In the genomic region with DNA sequence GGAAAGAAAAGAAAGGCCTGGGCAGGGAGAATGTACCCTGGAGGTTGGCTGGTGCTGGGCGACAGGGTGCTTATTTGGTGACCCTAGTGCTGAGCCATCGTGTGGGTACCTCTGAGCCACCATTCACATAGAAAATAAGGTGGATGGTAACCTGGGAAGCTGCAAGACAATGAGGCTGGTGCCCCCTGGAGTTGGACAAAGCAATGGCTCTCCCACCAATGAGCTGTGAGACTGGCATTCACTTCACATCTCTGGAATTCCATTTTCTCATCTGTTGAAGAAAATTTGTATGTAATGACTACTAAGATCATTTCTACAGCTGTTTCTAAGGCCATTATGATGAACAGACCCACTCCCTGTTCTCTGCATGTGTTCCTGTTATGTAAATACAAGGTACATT, we compare ENCODE assay signal across 13 cellular contexts.
A peak's percentile ranks its signal among the peaks of the same experiment; 100 is the strongest.
DNase-seq lines count a peak whose midpoint lies in the region; ATAC-seq and TF ChIP-seq lines count a peak whose summit lies in the region.
"Had no signal": no experiment of that assay in that cellular context is flagged by ENCODE, and none has a peak within 500 bp of the region (broad histone marks: within the 10 kb centered on the region; RNA-seq: fewer than 3 reads in every experiment).

No MANE protein-coding gene starts in this region.

- H3K36me3 ChIP-seq in prostate gland = no peaks in the 10 kb centered on the region

- H3K23ac ChIP-seq in H9 (ENCODE audit: insufficient read length, low read depth, low read length) = no peak overlapping the region

- no peaks in the 10 kb centered on the region for H3K79me1 ChIP-seq in H9 (ENCODE audit: insufficient read depth, low read depth, low read length, poor library complexity, severe bottlenecking)

- no peak overlapping the region for H3K4me2 ChIP-seq in H9 (ENCODE audit: insufficient read depth, insufficient read length, low read length)
- H3K4me2 ChIP-seq: A549 had no signal

- intact Hi-C loops in prostate gland (cut with DNase I) = no loop called here

- WGBS in H9 (ENCODE audit: extremely low coverage, insufficient read length, low lambda C conversion rate) = no CpG with 5 or more reads among the region's 2 CpGs
- whole genome bisulfite sequencing in prostate gland = 62% methylated on average over 2 of the region's 2 CpGs

- H3K27ac Mint-ChIP-seq in H9 = no peak overlapping the region
- no peak overlapping the region for H3K27ac Mint-ChIP-seq in WTC11
- H3K27ac Mint-ChIP-seq: naive thymus-derived CD4-positive, alpha-beta T cell had no signal

- H3K9me3 ChIP-seq in H9 (ENCODE audit: control insufficient read depth, low read depth, low read length) (no peaks in the 10 kb centered on the region), prostate gland (no peaks in the 10 kb centered on the region)

- POLR2A ChIA-PET in WTC11 (lab: Charles Lee) = no interaction called here

- H3K27ac ChIP-seq in H9 (ENCODE audit: insufficient read length, low read depth, low read length) = no peak overlapping the region
- peak overlapping the region; percentile 28 to 36 for H3K27ac ChIP-seq in prostate gland
- H3K27ac ChIP-seq: SK-N-MC had no signal

- H3K4me3 ChIP-seq in prostate gland = no peak overlapping the region
- H3K4me3 ChIP-seq: A549, SK-N-MC had no signal

- H3K9ac ChIP-seq in H9 (ENCODE audit: extremely low read depth, insufficient read length, low read length) = no peak overlapping the region

- H4K20me1 ChIP-seq in H9 (ENCODE audit: control insufficient read depth, insufficient read depth, insufficient read length) = no peaks in the 10 kb centered on the region

- H3K4ac ChIP-seq in H9 (ENCODE audit: low read depth, low read length) = no peak overlapping the region

- TF ChIP-seq CTCF in H9 (conservative IDR thresholded peaks at IDR 0.05) (peak; percentile 52), WTC11 (IDR thresholded peaks at IDR 0.05) (no peak), prostate gland (IDR thresholded peaks at IDR 0.05) (no peak)

- no peak overlapping the region for H2AFZ ChIP-seq in H9 (ENCODE audit: low read length)

- H2BK5ac ChIP-seq in H9 (ENCODE audit: insufficient read length, low read length) = no peak overlapping the region

- H4K91ac ChIP-seq in H9 (ENCODE audit: insufficient read length, low read depth, low read length) = no peak overlapping the region

- H3K23me2 ChIP-seq in H9 (ENCODE audit: insufficient read length, low read depth, low read length, poor library complexity, severe bottlenecking) = no peaks in the 10 kb centered on the region

- ATAC-seq in WTC11 (peak; percentile 81), HG03135 (IDR thresholded peaks at IDR 0.05; ENCODE audit: unreplicated experiment) (no peak)
- ATAC-seq: A549; naive thymus-derived CD4-positive, alpha-beta T cell had no signal

- no peaks in the 10 kb centered on the region for H3K79me2 ChIP-seq in H9 (ENCODE audit: insufficient read depth, low read length)

- no peak overlapping the region for H4K8ac ChIP-seq in H9 (replicated peaks; ENCODE audit: insufficient read length, low read depth, low read length)

- H2BK15ac ChIP-seq in H9 (ENCODE audit: low read depth, low read length) = no peak overlapping the region

- H3K4me1 ChIP-seq in H9 (ENCODE audit: insufficient read depth, low read length) (no peaks in the 10 kb centered on the region; the same call in 1 of the 2 replicates), prostate gland (replicated peaks) (no peaks in the 10 kb centered on the region)

- H2BK20ac ChIP-seq in H9 (ENCODE audit: low read depth, low read length, poor library complexity, severe bottlenecking) = no peak overlapping the region

- no peak overlapping the region for H3K56ac ChIP-seq in H9 (ENCODE audit: insufficient read length, low read depth, low read length)

- H3K4me1 Mint-ChIP-seq in H9 (peaks cover 0 to 4% of the 10 kb centered on the region in 2 experiments; a peak in 2 of 4 replicates), WTC11 (no peaks in the 10 kb centered on the region)

- H4K5ac ChIP-seq in H9 (ENCODE audit: insufficient read length, low read depth, low read length) = no peak overlapping the region

- no peak overlapping the region for H2BK120ac ChIP-seq in H9 (ENCODE audit: low read depth, low read length, poor library complexity, severe bottlenecking)

- no peak overlapping the region for H2AK5ac ChIP-seq in H9 (ENCODE audit: insufficient read length, low read length)

- H3K36me3 Mint-ChIP-seq in H9 (ENCODE audit: insufficient read depth in 1 of 3, low read depth in 3 of 3) (no peaks in the 10 kb centered on the region), WTC11 (no peaks in the 10 kb centered on the region)
- H3K36me3 Mint-ChIP-seq: naive thymus-derived CD4-positive, alpha-beta T cell had no signal

- no peak overlapping the region for H3T11ph ChIP-seq in H9 (ENCODE audit: low read length)

- H3K9me3 Mint-ChIP-seq in H9 = no peaks in the 10 kb centered on the region
- H3K9me3 Mint-ChIP-seq in WTC11 = no peaks in the 10 kb centered on the region

- H3K27me3 ChIP-seq in H9 (ENCODE audit: insufficient read depth, low read length) (no peaks in the 10 kb centered on the region), prostate gland (replicated peaks; ENCODE audit: insufficient read depth) (no peaks in the 10 kb centered on the region)

- H3K27me3 Mint-ChIP-seq in H9 (ENCODE audit: low read depth) (no peaks in the 10 kb centered on the region), WTC11 (ENCODE audit: low read depth) (no peaks in the 10 kb centered on the region)

- CTCF ChIA-PET in WTC11 (lab: Charles Lee) = interaction anchor here (0.5 to 1.3 kb wide), 11 partner anchors 9 to 374 kb away, joined by 3 to 7 read pairs (median 4); no protein-coding TSS in a partner anchor

- H3K18ac ChIP-seq in H9 (ENCODE audit: insufficient read length, low read depth, low read length) = no peak overlapping the region

- no peak overlapping the region for H2BK12ac ChIP-seq in H9 (ENCODE audit: insufficient read length, low read depth, low read length)

- no peak overlapping the region for H3K4me3 Mint-ChIP-seq in H9
- no peak overlapping the region for H3K4me3 Mint-ChIP-seq in WTC11
- H3K4me3 Mint-ChIP-seq: naive thymus-derived CD4-positive, alpha-beta T cell had no signal

- H3K14ac ChIP-seq in H9 (ENCODE audit: insufficient read depth, low read length) = no peak overlapping the region

- TF ChIP-seq POLR2A in prostate gland (IDR thresholded peaks at IDR 0.05) = no peak

- DNase-seq in NCI-H1417 (lab: John Stamatoyannopoulos, UW) (peak in 2 of 3 experiments; percentile 5 to 14), NCI-H1417 treated with DMSO at 0.1 percent for 48 hours (lab: John Stamatoyannopoulos, UW) (no peak), H9 (no peak), WTC11 (ENCODE audit: low spot score) (no peak), prostate gland (ENCODE audit: low spot score) (no peak), SKM-1 treated with dmso at 0.1 percent for 144 hours (lab: John Stamatoyannopoulos, UW; ENCODE audit: unreplicated experiment) (no peak)
- no peak for DNase-seq in stimulated activated naive CD4-positive, alpha-beta T cell treated with Interleukin-2 at 50 U/mL for 16 hours (lab: John Stamatoyannopoulos, UW)
- DNase-seq: amygdala; naive thymus-derived CD4-positive, alpha-beta T cell; NCI-H2107 had no signal

TF ChIP-seq in WTC11, 78 proteins besides CTCF, POLR2A, EP300 and RAD21:
- TF ChIP-seq KAT7 (CRISPR knock-in tag; IDR thresholded peaks at IDR 0.05; ENCODE audit: borderline replicate concordance) (no peak), FOXJ3 (CRISPR knock-in tag; IDR thresholded peaks at IDR 0.05; ENCODE audit: borderline replicate concordance) (no peak), GRHL2 (CRISPR knock-in tag; IDR thresholded peaks at IDR 0.05; ENCODE audit: insufficient replicate concordance, severe bottlenecking) (no peak), CREB1 (CRISPR knock-in tag; IDR thresholded peaks at IDR 0.05) (no peak), SMAD3 (CRISPR knock-in tag; IDR thresholded peaks at IDR 0.05; ENCODE audit: borderline replicate concordance) (no peak), CREM (CRISPR knock-in tag; IDR thresholded peaks at IDR 0.05) (no peak), NR3C1 (CRISPR knock-in tag; conservative IDR thresholded peaks at IDR 0.05; ENCODE audit: low read depth) (no peak), GTF2I (CRISPR knock-in tag; conservative IDR thresholded peaks at IDR 0.05) (no peak), NR1H2 (CRISPR knock-in tag; IDR thresholded peaks at IDR 0.05) (no peak), HMGA2 (CRISPR knock-in tag; IDR thresholded peaks at IDR 0.05) (no peak)
- TF ChIP-seq, protein P1, sequence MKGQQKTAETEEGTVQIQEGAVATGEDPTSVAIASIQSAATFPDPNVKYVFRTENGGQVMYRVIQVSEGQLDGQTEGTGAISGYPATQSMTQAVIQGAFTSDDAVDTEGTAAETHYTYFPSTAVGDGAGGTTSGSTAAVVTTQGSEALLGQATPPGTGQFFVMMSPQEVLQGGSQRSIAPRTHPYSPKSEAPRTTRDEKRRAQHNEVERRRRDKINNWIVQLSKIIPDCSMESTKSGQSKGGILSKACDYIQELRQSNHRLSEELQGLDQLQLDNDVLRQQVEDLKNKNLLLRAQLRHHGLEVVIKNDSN (CRISPR knock-in tag; IDR thresholded peaks at IDR 0.05) = no peak
- TF ChIP-seq, protein P2, sequence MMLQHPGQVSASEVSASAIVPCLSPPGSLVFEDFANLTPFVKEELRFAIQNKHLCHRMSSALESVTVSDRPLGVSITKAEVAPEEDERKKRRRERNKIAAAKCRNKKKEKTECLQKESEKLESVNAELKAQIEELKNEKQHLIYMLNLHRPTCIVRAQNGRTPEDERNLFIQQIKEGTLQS (CRISPR knock-in tag; conservative IDR thresholded peaks at IDR 0.05) = no peak

Comparison
In these comparisons a context has a peak if more than half of its experiments do, and no peak if none do; other contexts are left out.
1. DNase-seq: peak in NCI-H1417 (2 of 3); none in NCI-H1417 treated with DMSO at 0.1 percent for 48 hours (single experiment), H9 (single experiment), WTC11 (single experiment), prostate gland (single experiment), stimulated activated naive CD4-positive, alpha-beta T cell treated with Interleukin-2 at 50 U/mL for 16 hours (single experiment) and SKM-1 treated with dmso at 0.1 percent for 144 hours (single experiment).